Comparison of ENCODE assay signal across 1 cellular context in genomic region chr3:141334627-141335250, GRCh38.
TF ChIP-seq lines count a peak whose summit lies in the region.

No MANE protein-coding gene starts in this region.

TF ChIP-seq in H1, 55 proteins besides CTCF, POLR2A, EP300 and RAD21:
- TF ChIP-seq PHF8 (conservative IDR thresholded peaks at IDR 0.05; ENCODE audit: low read depth, low read length) (no peak), SP1 (IDR thresholded peaks at IDR 0.05; ENCODE audit: low read depth, low read length) (no peak), CHD2 (IDR thresholded peaks at IDR 0.05; ENCODE audit: low read length) (no peak), GTF2F1 (IDR thresholded peaks at IDR 0.05; ENCODE audit: borderline replicate concordance, low read depth, low read length) (no peak), USF2 (IDR thresholded peaks at IDR 0.05; ENCODE audit: low read length) (no peak), HDAC6 (IDR thresholded peaks at IDR 0.05; ENCODE audit: low read depth, low read length) (no peak), ATF3 (IDR thresholded peaks at IDR 0.05; ENCODE audit: insufficient read depth, low read depth, low read length) (no peak), KDM1A (IDR thresholded peaks at IDR 0.05; ENCODE audit: borderline replicate concordance, low read length) (no peak), TCF12 (IDR thresholded peaks at IDR 0.05; ENCODE audit: low read depth, low read length) (no peak), SIX5 (IDR thresholded peaks at IDR 0.05; ENCODE audit: low read depth, low read length) (no peak), SAP30 (IDR thresholded peaks at IDR 0.05; ENCODE audit: insufficient read depth, insufficient replicate concordance, low read length) (no peak), GABPA (IDR thresholded peaks at IDR 0.05; ENCODE audit: borderline replicate concordance, insufficient read depth, low read length) (no peak), POU5F1 (IDR thresholded peaks at IDR 0.05; ENCODE audit: low read depth, low read length) (no peak), EGR1 (IDR thresholded peaks at IDR 0.05; ENCODE audit: borderline replicate concordance, low read depth, low read length) (no peak), NANOG (IDR thresholded peaks at IDR 0.05; ENCODE audit: insufficient read depth, low read depth, low read length, poor library complexity, severe bottlenecking) (no peak), E2F6 (IDR thresholded peaks at IDR 0.05) (no peak), MAX (IDR thresholded peaks at IDR 0.05) (no peak), SUZ12 (IDR thresholded peaks at IDR 0.05; ENCODE audit: low read length) (no peak), FOSL1 (IDR thresholded peaks at IDR 0.05; ENCODE audit: insufficient read depth, low read depth, low read length) (no peak)
